12 cellular contexts compared by ENCODE assay signal in genomic region chr3:59235221-59236012, GRCh38.
DNase-seq lines count a peak whose midpoint lies in the region; ATAC-seq and TF ChIP-seq lines count a peak whose summit lies in the region.
"Had no signal": no experiment of that assay in that cellular context is flagged by ENCODE, and none has a peak within 500 bp of the region (broad histone marks: within the 10 kb centered on the region; RNA-seq: fewer than 3 reads in every experiment).

No MANE protein-coding gene starts in this region.

- H3K4me3 ChIP-seq in heart right ventricle: no peak overlapping the region
- H3K4me3 ChIP-seq: skin epidermis had no signal

- peak; percentile 35 for DNase-seq in GM10266 (ENCODE audit: extremely low spot score)
- peak; percentile 10 for DNase-seq in activated naive CD8-positive, alpha-beta T cell treated with anti-CD3 and anti-CD28 coated beads, Interleukin-2, amount 50 U/mL, for 24 hours
- no peak for DNase-seq in heart right ventricle
- DNase-seq in NCI-H226: no peak
- DNase-seq in GF-D8 (lab: John Stamatoyannopoulos, UW): no peak
- no peak for DNase-seq in anterior cingulate cortex (lab: John Stamatoyannopoulos, UW)
- DNase-seq: midbrain, NCI-H146 had no signal

- H3K27ac ChIP-seq in heart right ventricle: no peak overlapping the region
- H3K27ac ChIP-seq: skin epidermis had no signal

- 58 to 64% methylated on average over 5 of the region's 5 CpGs for WGBS in heart right ventricle, 2 donors

- intact Hi-C loops in heart right ventricle (cut with DNase I): no loop called here

- H3K4me3 Mint-ChIP-seq in activated naive CD8-positive, alpha-beta T cell treated with anti-CD3 and anti-CD28 coated beads, Interleukin-2, amount 50 U/mL, for 24 hours: no peak overlapping the region

- H3K36me3 ChIP-seq in heart right ventricle: no peaks in the 10 kb centered on the region

- peaks cover 0 to 3% (median 0%) of the 10 kb centered on the region in 7 donors for H3K27me3 ChIP-seq in heart right ventricle

- ATAC-seq in GM19035 (IDR thresholded peaks at IDR 0.05; ENCODE audit: unreplicated experiment) (peak; percentile 81), HG03097 (IDR thresholded peaks at IDR 0.05; ENCODE audit: low FRiP score, unreplicated experiment) (peak; percentile 86), heart right ventricle (no peak)
- ATAC-seq in activated naive CD8-positive, alpha-beta T cell treated with anti-CD3 and anti-CD28 coated beads, Interleukin-2, amount 50 U/mL, for 24 hours: peak; percentile 84
- ATAC-seq: Right ventricle myocardium inferior had no signal

- H3K4me1 ChIP-seq in heart right ventricle: peaks cover 0 to 12% (median 0%) of the 10 kb centered on the region in 9 donors

- peaks cover 25% of the 10 kb centered on the region for H3K9me3 Mint-ChIP-seq in activated naive CD8-positive, alpha-beta T cell treated with anti-CD3 and anti-CD28 coated beads, Interleukin-2, amount 50 U/mL, for 24 hours

- peaks cover 5% of the 10 kb centered on the region for H3K36me3 Mint-ChIP-seq in activated naive CD8-positive, alpha-beta T cell treated with anti-CD3 and anti-CD28 coated beads, Interleukin-2, amount 50 U/mL, for 24 hours (ENCODE audit: low read depth)

- no peak overlapping the region for H3K27ac Mint-ChIP-seq in activated naive CD8-positive, alpha-beta T cell treated with anti-CD3 and anti-CD28 coated beads, Interleukin-2, amount 50 U/mL, for 24 hours

- H3K9me3 ChIP-seq in heart right ventricle: peaks cover 0 to 11% (median 0%) of the 10 kb centered on the region in 11 donors

- peaks cover 15% of the 10 kb centered on the region for H3K27me3 Mint-ChIP-seq in activated naive CD8-positive, alpha-beta T cell treated with anti-CD3 and anti-CD28 coated beads, Interleukin-2, amount 50 U/mL, for 24 hours

- no peak for TF ChIP-seq CTCF in GM10266 (IDR thresholded peaks at IDR 0.05; ENCODE audit: control insufficient read depth, insufficient read depth, low read depth, missing control alignments)
- no peak for TF ChIP-seq CTCF in heart right ventricle (IDR thresholded peaks at IDR 0.05)

- H3K4me1 Mint-ChIP-seq in activated naive CD8-positive, alpha-beta T cell treated with anti-CD3 and anti-CD28 coated beads, Interleukin-2, amount 50 U/mL, for 24 hours: peaks cover 13% of the 10 kb centered on the region

Comparison
In these comparisons a context has a peak if more than half of its experiments do, and no peak if none do; other contexts are left out.
1. DNase-seq: peak in GM10266 (single experiment) and activated naive CD8-positive, alpha-beta T cell treated with anti-CD3 and anti-CD28 coated beads, Interleukin-2, amount 50 U/mL, for 24 hours (single experiment); none in heart right ventricle (0 of 2), NCI-H226 (single experiment), GF-D8 (single experiment) and anterior cingulate cortex (0 of 58).
2. ATAC-seq: peak in GM19035 (single experiment), HG03097 (single experiment) and activated naive CD8-positive, alpha-beta T cell treated with anti-CD3 and anti-CD28 coated beads, Interleukin-2, amount 50 U/mL, for 24 hours (single experiment); none in heart right ventricle (0 of 8).